ENCODE assay signal across 8 cellular contexts in the genomic region with DNA sequence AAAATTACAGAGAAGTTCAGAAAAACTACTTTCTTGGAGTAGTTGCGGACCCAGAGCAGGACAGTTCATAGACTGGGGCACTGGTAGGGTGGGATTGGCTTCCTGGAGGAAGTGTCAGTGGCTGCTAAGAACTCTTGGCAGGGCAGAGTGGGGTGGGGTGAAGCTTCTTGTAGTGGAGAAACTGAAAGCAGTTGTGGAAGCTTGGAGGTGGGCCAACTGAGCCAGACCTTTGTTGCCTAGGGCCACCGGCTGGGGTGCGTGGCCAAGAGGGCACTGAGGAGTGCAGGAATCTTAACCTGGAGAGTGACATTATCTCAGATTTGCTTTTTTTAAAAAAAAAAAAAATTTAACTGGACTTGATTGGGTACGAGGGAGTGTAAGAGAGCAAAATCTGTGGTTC. TPM values are rescaled to one million over a fixed set of nuclear protein-coding genes. Genes with fewer than 3 reads are reported as not detected.
A peak's percentile ranks its signal among the peaks of the same experiment; 100 is the strongest.
DNase-seq lines count a peak whose midpoint lies in the region; ATAC-seq and TF ChIP-seq lines count a peak whose summit lies in the region.

No MANE protein-coding gene starts in this region.

- DNase-seq in GM13976 (ENCODE audit: low spot score) (peak; percentile 37), cardiac fibroblast (ENCODE audit: low read depth in 2 of 2) (peak; percentile 43 to 60), mesenchymal stem cell (peak; percentile 64), SW480 (ENCODE audit: low spot score) (no peak), HCEC 1CT (no peak)
- no peak for DNase-seq in T-helper 2 cell treated with Interferon-gamma antibody and Interleukin-4, amounts not matched to agents 5 μg/mL and 100 μg/mL, for 36 hours (ENCODE audit: low spot score)

- H2AFZ ChIP-seq in mesenchymal stem cell (ENCODE audit: low read depth, low read length) = no peak overlapping the region

- no peak overlapping the region for H2BK15ac ChIP-seq in mesenchymal stem cell (ENCODE audit: low read depth, poor library complexity, severe bottlenecking)

- H3K36me3 Mint-ChIP-seq in T-helper 2 cell treated with Interferon-gamma antibody and Interleukin-4, amounts not matched to agents 5 μg/mL and 100 μg/mL, for 36 hours (ENCODE audit: low read depth) = peaks cover 24% of the 10 kb centered on the region

- H3K27me3 Mint-ChIP-seq in T-helper 2 cell treated with Interferon-gamma antibody and Interleukin-4, amounts not matched to agents 5 μg/mL and 100 μg/mL, for 36 hours (ENCODE audit: low read depth) = no peaks in the 10 kb centered on the region

- H3K79me1 ChIP-seq in mesenchymal stem cell (replicated peaks; ENCODE audit: low read length, poor library complexity, severe bottlenecking) = peaks cover 32% of the 10 kb centered on the region

- no peak overlapping the region for H2BK12ac ChIP-seq in mesenchymal stem cell (ENCODE audit: low read length in 2 of 2)

- no peak overlapping the region for H4K91ac ChIP-seq in mesenchymal stem cell (ENCODE audit: low read length)

- H3K14ac ChIP-seq in mesenchymal stem cell (ENCODE audit: low read length in 2 of 2) = no peak overlapping the region

- no peak overlapping the region for H2AK5ac ChIP-seq in mesenchymal stem cell (ENCODE audit: low read length, severe bottlenecking)

- H4K8ac ChIP-seq in mesenchymal stem cell (ENCODE audit: low read length) = no peak overlapping the region

- in situ Hi-C loops in GM13976 (cut with MboI; ENCODE audit: low sequenced_read_pairs, unreplicated experiment) = no loop called here

- peak; percentile 19 for ATAC-seq in HG02981 (IDR thresholded peaks at IDR 0.05; ENCODE audit: unreplicated experiment)

- H3K36me3 ChIP-seq in mesenchymal stem cell (ENCODE audit: control insufficient read depth in 1 of 2, insufficient read depth in 2 of 2, low read depth in 1 of 2, low read length in 2 of 2) (no peaks in the 10 kb centered on the region), stomach smooth muscle (ENCODE audit: control insufficient read depth in 2 of 2, insufficient read depth in 2 of 2, low read length in 2 of 2) (no peaks in the 10 kb centered on the region)

- 93% methylated on average over 4 of the region's 4 CpGs for WGBS in mesenchymal stem cell

- no peak overlapping the region for H3K4ac ChIP-seq in mesenchymal stem cell (ENCODE audit: low read depth in 1 of 2, low read length in 2 of 2)

- H3K18ac ChIP-seq in mesenchymal stem cell (ENCODE audit: low read depth in 1 of 2, low read length in 2 of 2) = no peak overlapping the region

- H3K27ac ChIP-seq in mesenchymal stem cell (ENCODE audit: low read length, poor library complexity, severe bottlenecking) (no peak overlapping the region), stomach smooth muscle (ENCODE audit: low read length) (no peak overlapping the region)

- H3K4me2 ChIP-seq in mesenchymal stem cell (ENCODE audit: low read length, poor library complexity, severe bottlenecking) = no peak overlapping the region

- no peak overlapping the region for H2BK5ac ChIP-seq in mesenchymal stem cell (ENCODE audit: low read depth, low read length, poor library complexity, severe bottlenecking)

- no peak overlapping the region for H3K23ac ChIP-seq in mesenchymal stem cell (ENCODE audit: low read length in 2 of 2)

- H3K27me3 ChIP-seq in mesenchymal stem cell (ENCODE audit: control insufficient read depth in 1 of 2, insufficient read depth in 1 of 2, low read length in 2 of 2) (no peaks in the 10 kb centered on the region), stomach smooth muscle (ENCODE audit: control insufficient read depth in 1 of 2, insufficient read depth in 2 of 2, low read length in 2 of 2) (no peaks in the 10 kb centered on the region)

- peaks cover 46% of the 10 kb centered on the region for H3K4me1 Mint-ChIP-seq in T-helper 2 cell treated with Interferon-gamma antibody and Interleukin-4, amounts not matched to agents 5 μg/mL and 100 μg/mL, for 36 hours (ENCODE audit: low read depth)

- H2BK120ac ChIP-seq in mesenchymal stem cell (ENCODE audit: low read depth, low read length) = no peak overlapping the region

- H3K4me1 ChIP-seq in mesenchymal stem cell (ENCODE audit: control insufficient read depth, insufficient read depth, low read depth, low read length) = peaks cover 10% of the 10 kb centered on the region
- peaks cover 40% of the 10 kb centered on the region for H3K4me1 ChIP-seq in stomach smooth muscle (ENCODE audit: control insufficient read depth, insufficient read depth, low read length)

- H3K9ac ChIP-seq in mesenchymal stem cell (ENCODE audit: low read length) = peak overlapping the region; percentile 88
- H3K9ac ChIP-seq in stomach smooth muscle (ENCODE audit: low read length in 2 of 2) = peak overlapping the region; percentile 36 to 40

- H3K4me3 Mint-ChIP-seq in T-helper 2 cell treated with Interferon-gamma antibody and Interleukin-4, amounts not matched to agents 5 μg/mL and 100 μg/mL, for 36 hours = peak overlapping the region; percentile 99

- peak overlapping the region; percentile 71 for H3K27ac Mint-ChIP-seq in T-helper 2 cell treated with Interferon-gamma antibody and Interleukin-4, amounts not matched to agents 5 μg/mL and 100 μg/mL, for 36 hours

- H3K9me3 ChIP-seq in mesenchymal stem cell (ENCODE audit: control insufficient read depth, low read length) = no peaks in the 10 kb centered on the region
- no peaks in the 10 kb centered on the region for H3K9me3 ChIP-seq in stomach smooth muscle (ENCODE audit: control insufficient read depth in 2 of 2, low read length in 2 of 2)

- H3K4me3 ChIP-seq in cardiac fibroblast (replicated peaks in 1 of 2; ENCODE audit: low read depth in 2 of 2, low read length in 2 of 2) (no peak overlapping the region), mesenchymal stem cell (ENCODE audit: insufficient read depth in 1 of 2, low read depth in 1 of 2, low read length in 2 of 2) (peak overlapping the region in 1 of 2 experiments; percentile 70), stomach smooth muscle (ENCODE audit: low read length in 2 of 2) (peak overlapping the region in 1 of 2 donors; percentile 63)

- TF ChIP-seq CTCF in GM13976 (IDR thresholded peaks at IDR 0.05; ENCODE audit: borderline replicate concordance, control extremely low read depth, extremely low read depth, insufficient read depth, missing control alignments) (no peak), cardiac fibroblast (IDR thresholded peaks at IDR 0.05; ENCODE audit: low read depth, low read length) (no peak)

- no peaks in the 10 kb centered on the region for H3K9me3 Mint-ChIP-seq in T-helper 2 cell treated with Interferon-gamma antibody and Interleukin-4, amounts not matched to agents 5 μg/mL and 100 μg/mL, for 36 hours

RNA-seq across cellular contexts. Expression of gene KAT2B, which starts 3.2 kb away (rescaled TPM):
- 6.0 TPM for polyA plus RNA-seq in mesenchymal stem cell (2013, experiment 1 of 2)
- 5.4 TPM for polyA plus RNA-seq in mesenchymal stem cell (2013, experiment 2 of 2)

RNA-seq across cellular contexts. Expression of gene PP2D1, which starts 31.3 kb away (rescaled TPM):
- polyA plus RNA-seq in mesenchymal stem cell (2013, experiment 1 of 2) = not detected
- not detected for polyA plus RNA-seq in mesenchymal stem cell (2013, experiment 2 of 2)

Comparison
In these comparisons a context has a peak if more than half of its experiments do, and no peak if none do; other contexts are left out.
1. DNase-seq: peak in GM13976 (single experiment), cardiac fibroblast (2 of 2) and mesenchymal stem cell (single experiment); none in T-helper 2 cell treated with Interferon-gamma antibody and Interleukin-4, amounts not matched to agents 5 μg/mL and 100 μg/mL, for 36 hours (single experiment), SW480 (single experiment) and HCEC 1CT (single experiment).